ENCODE assay signal across 10 cellular contexts in the genomic region with DNA sequence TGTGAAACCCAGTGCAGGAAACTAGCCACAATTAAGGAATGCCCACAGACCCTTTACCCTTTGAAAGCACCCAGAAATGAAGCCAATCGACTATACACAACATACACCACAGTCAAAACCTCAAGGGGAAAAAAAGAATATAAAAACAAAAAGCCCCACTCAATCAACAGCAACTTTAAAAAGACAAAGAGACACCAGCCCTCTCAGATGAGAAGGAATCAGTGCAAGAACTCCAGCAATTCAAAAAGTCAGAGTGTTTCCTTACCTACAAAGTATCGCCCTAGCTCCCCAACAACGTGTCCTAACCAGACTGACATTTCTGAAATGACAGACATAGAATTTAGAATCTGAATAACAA.
DNase-seq lines count a peak whose midpoint lies in the region; ATAC-seq and TF ChIP-seq lines count a peak whose summit lies in the region.
"Had no signal": no experiment of that assay in that cellular context is flagged by ENCODE, and none has a peak within 500 bp of the region (broad histone marks: within the 10 kb centered on the region; RNA-seq: fewer than 3 reads in every experiment).

No MANE protein-coding gene starts in this region.

- H4K20me1 ChIP-seq in GM23338 (replicated peaks; ENCODE audit: insufficient read depth): no peaks in the 10 kb centered on the region
- H4K20me1 ChIP-seq in PC-3 (ENCODE audit: low read length): no peaks in the 10 kb centered on the region
- no peaks in the 10 kb centered on the region for H4K20me1 ChIP-seq in osteoblast (ENCODE audit: insufficient read depth, low read length)
- no peaks in the 10 kb centered on the region for H4K20me1 ChIP-seq in Karpas-422 (ENCODE audit: insufficient read depth, low read depth, low read length)

- peaks cover 14% of the 10 kb centered on the region; the same call in 2 of the 3 replicates for H3K9me3 Mint-ChIP-seq in GM23338
- no peaks in the 10 kb centered on the region for H3K9me3 Mint-ChIP-seq in chondrocyte (ENCODE audit: low read depth)
- H3K9me3 Mint-ChIP-seq in mesothelial cell of epicardium: peaks cover 9% of the 10 kb centered on the region

- no peaks in the 10 kb centered on the region for H3K36me3 ChIP-seq in GM23338 (ENCODE audit: insufficient read depth)
- no peaks in the 10 kb centered on the region for H3K36me3 ChIP-seq in PC-3 (ENCODE audit: low read depth, low read length)
- no peaks in the 10 kb centered on the region for H3K36me3 ChIP-seq in osteoblast (ENCODE audit: insufficient read depth, low read length)
- H3K36me3 ChIP-seq in Karpas-422 (ENCODE audit: insufficient read depth, low read length): no peaks in the 10 kb centered on the region
- no peaks in the 10 kb centered on the region for H3K36me3 ChIP-seq in sigmoid colon

- 29 to 30% methylated on average over 3 of the region's 3 CpGs for WGBS in sigmoid colon, 2 donors

- TF ChIP-seq CTCF in GM23338 (conservative IDR thresholded peaks at IDR 0.05; ENCODE audit: low read depth in 2 of 2) (0 out of 4 replicates have a peak, but pooled peaks of 1 of the 2 experiments have one; percentile 4), PC-3 (conservative IDR thresholded peaks at IDR 0.05; ENCODE audit: low read depth, low read length) (peak; percentile 23; the same call in 1 of the 2 replicates), chondrocyte (IDR thresholded peaks at IDR 0.05) (peak; percentile 55), osteoblast (IDR thresholded peaks at IDR 0.05; ENCODE audit: extremely low read depth, low read depth, low read length) (no peak), mesothelial cell of epicardium (IDR thresholded peaks at IDR 0.05; ENCODE audit: unreplicated experiment) (no peak), sigmoid colon (IDR thresholded peaks at IDR 0.05) (no peak)

- 0 out of 2 replicates have a peak, but pooled peaks cover 3% of the 10 kb centered on the region for H3K9me2 ChIP-seq in GM23338 (ENCODE audit: insufficient read depth)
- no peaks in the 10 kb centered on the region for H3K9me2 ChIP-seq in PC-3 (replicated peaks; ENCODE audit: low read length)
- H3K9me2 ChIP-seq in Karpas-422 (replicated peaks; ENCODE audit: insufficient read depth, low read length): no peaks in the 10 kb centered on the region
- H3K9me2 ChIP-seq: SK-N-SH had no signal

- 0 out of 2 replicates have a peak, but pooled peaks cover 3% of the 10 kb centered on the region for H3K4me1 ChIP-seq in GM23338 (ENCODE audit: insufficient read depth)
- H3K4me1 ChIP-seq in PC-3 (ENCODE audit: insufficient read depth, low read length): no peaks in the 10 kb centered on the region
- H3K4me1 ChIP-seq in osteoblast (ENCODE audit: insufficient read depth, low read length): no peaks in the 10 kb centered on the region
- H3K4me1 ChIP-seq in Karpas-422 (ENCODE audit: low read length): no peaks in the 10 kb centered on the region
- H3K4me1 ChIP-seq in sigmoid colon: no peaks in the 10 kb centered on the region

- TF ChIP-seq EP300 in sigmoid colon (IDR thresholded peaks at IDR 0.05): no peak

- CTCF ChIA-PET in PC-3 (lab: Charles Lee): interaction anchor here (0.6 to 3.1 kb wide), 3 partner anchors 74 to 116 kb away, joined by 3 to 33 read pairs (median 3); no protein-coding TSS in a partner anchor

- H3K27me3 Mint-ChIP-seq in GM23338 (ENCODE audit: insufficient read depth, low read depth, poor library complexity): peaks cover 1% of the 10 kb centered on the region
- peaks cover 10% of the 10 kb centered on the region for H3K27me3 Mint-ChIP-seq in chondrocyte (ENCODE audit: low read depth)
- H3K27me3 Mint-ChIP-seq in mesothelial cell of epicardium (ENCODE audit: low read depth): peaks cover 8% of the 10 kb centered on the region

- H3K79me2 ChIP-seq in GM23338 (replicated peaks; ENCODE audit: insufficient read depth) (no peaks in the 10 kb centered on the region), PC-3 (ENCODE audit: low read length) (no peaks in the 10 kb centered on the region), osteoblast (ENCODE audit: insufficient read depth, low read length) (no peaks in the 10 kb centered on the region), Karpas-422 (ENCODE audit: low read length) (no peaks in the 10 kb centered on the region)

- DNase-seq in GM23338 (ENCODE audit: low spot score) (peak; percentile 27), PC-3 (no peak), chondrocyte (ENCODE audit: low spot score) (no peak), osteoblast (ENCODE audit: insufficient read length, low spot score, missing footprints) (no peak), mesothelial cell of epicardium (ENCODE audit: low spot score in 2 of 2, unreplicated experiment in 2 of 2) (no peak), Karpas-422 (no peak), sigmoid colon (no peak), amniotic stem cell (lab: John Stamatoyannopoulos, UW) (no peak)
- DNase-seq: NCI-H524 treated with DMSO at 0.1 percent for 48 hours had no signal

- H3K4me3 Mint-ChIP-seq in GM23338 (no peak overlapping the region), chondrocyte (ENCODE audit: unreplicated experiment) (no peak overlapping the region), mesothelial cell of epicardium (no peak overlapping the region)

- H3K36me3 Mint-ChIP-seq in GM23338 (ENCODE audit: low read depth): no peaks in the 10 kb centered on the region
- no peaks in the 10 kb centered on the region for H3K36me3 Mint-ChIP-seq in chondrocyte (ENCODE audit: low read depth)
- no peaks in the 10 kb centered on the region for H3K36me3 Mint-ChIP-seq in mesothelial cell of epicardium

- POLR2A ChIA-PET in PC-3 (lab: Charles Lee; ENCODE audit: unreplicated experiment): no interaction called here

- intact Hi-C loops in PC-3 (cut with micrococcal nuclease): loop anchor here (1.0 to 5.0 kb wide), 4 partner anchors 9 to 117 kb away; no protein-coding TSS in a partner anchor
- intact Hi-C loops in sigmoid colon (cut with DNase I): no loop called here

- no peaks in the 10 kb centered on the region for H3K9me3 ChIP-seq in PC-3 (ENCODE audit: low read length)
- H3K9me3 ChIP-seq in osteoblast (ENCODE audit: low read depth, low read length): no peaks in the 10 kb centered on the region
- H3K9me3 ChIP-seq in Karpas-422 (ENCODE audit: low read length): no peaks in the 10 kb centered on the region
- H3K9me3 ChIP-seq in sigmoid colon: peaks cover 0 to 4% (median 0%) of the 10 kb centered on the region in 4 donors
- H3K9me3 ChIP-seq: SK-N-SH had no signal

- no peaks in the 10 kb centered on the region for H3K27me3 ChIP-seq in GM23338 (ENCODE audit: insufficient read depth)
- no peaks in the 10 kb centered on the region for H3K27me3 ChIP-seq in PC-3 (ENCODE audit: low read length)
- no peaks in the 10 kb centered on the region for H3K27me3 ChIP-seq in osteoblast (ENCODE audit: insufficient read depth, low read length)
- H3K27me3 ChIP-seq in Karpas-422 (ENCODE audit: low read length): no peaks in the 10 kb centered on the region
- H3K27me3 ChIP-seq in sigmoid colon: no peaks in the 10 kb centered on the region

- peak overlapping the region; percentile 4; the same call in 1 of the 2 replicates for H2AFZ ChIP-seq in GM23338
- H2AFZ ChIP-seq in PC-3 (ENCODE audit: low read length): peak overlapping the region; percentile 18; the same call in 1 of the 2 replicates
- H2AFZ ChIP-seq in osteoblast (ENCODE audit: low read length): peak overlapping the region; percentile 50
- no peak overlapping the region for H2AFZ ChIP-seq in Karpas-422 (ENCODE audit: low read length)

- H3K9ac ChIP-seq in PC-3 (ENCODE audit: low read length) (no peak overlapping the region), Karpas-422 (ENCODE audit: low read length) (no peak overlapping the region)
- H3K9ac ChIP-seq: SK-N-SH had no signal

- H3F3A ChIP-seq in GM23338 (replicated peaks; ENCODE audit: low read depth) (no peaks in the 10 kb centered on the region), PC-3 (ENCODE audit: low read length, unreplicated experiment) (no peaks in the 10 kb centered on the region)

- H3K4me2 ChIP-seq in GM23338 (0 out of 2 replicates have a peak overlapping the region, but pooled peaks have one; percentile 4), PC-3 (ENCODE audit: low read length) (no peak overlapping the region), osteoblast (ENCODE audit: insufficient read depth, low read length) (no peak overlapping the region), Karpas-422 (ENCODE audit: low read depth, low read length, poor library complexity, severe bottlenecking) (no peak overlapping the region)
- H3K4me2 ChIP-seq: SK-N-SH had no signal

- no peak overlapping the region for H3K4me3 ChIP-seq in GM23338
- no peak overlapping the region for H3K4me3 ChIP-seq in PC-3 (ENCODE audit: low read length)
- no peak overlapping the region for H3K4me3 ChIP-seq in osteoblast (ENCODE audit: insufficient read depth, low read length)
- no peak overlapping the region for H3K4me3 ChIP-seq in Karpas-422 (ENCODE audit: low read length)
- H3K4me3 ChIP-seq in sigmoid colon: no peak overlapping the region

- peak; percentile 34 for ATAC-seq in GM23338
- no peak for ATAC-seq in PC-3

- BruUV-seq in PC-3 (replicated peaks; lab: Mats Ljungman, UMichigan): no TSS peak

- TF ChIP-seq POLR2A in sigmoid colon (IDR thresholded peaks at IDR 0.05): no peak

- peaks cover 7% of the 10 kb centered on the region; the same call in 2 of the 3 replicates for H3K4me1 Mint-ChIP-seq in GM23338
- H3K4me1 Mint-ChIP-seq in chondrocyte (ENCODE audit: low read depth): no peaks in the 10 kb centered on the region
- no peaks in the 10 kb centered on the region for H3K4me1 Mint-ChIP-seq in mesothelial cell of epicardium

- H3K27ac ChIP-seq in GM23338 (ENCODE audit: low read depth) (peak overlapping the region; percentile 2; the same call in 1 of the 2 replicates), PC-3 (ENCODE audit: low read length) (no peak overlapping the region), osteoblast (ENCODE audit: low read depth, low read length) (no peak overlapping the region), Karpas-422 (ENCODE audit: low read length) (no peak overlapping the region), sigmoid colon (no peak overlapping the region)

- peak overlapping the region; percentile 58; the same call in 1 of the 2 replicates for H3K27ac Mint-ChIP-seq in GM23338
- H3K27ac Mint-ChIP-seq in chondrocyte (ENCODE audit: unreplicated experiment): no peak overlapping the region
- no peak overlapping the region for H3K27ac Mint-ChIP-seq in mesothelial cell of epicardium

TF ChIP-seq in GM23338, 12 proteins besides CTCF, POLR2A, EP300 and RAD21 (continues in another document):
- no peak for TF ChIP-seq NANOG (IDR thresholded peaks at IDR 0.05; ENCODE audit: borderline replicate concordance)

Comparison
In these comparisons a context has a peak if more than half of its experiments do, and no peak if none do; other contexts are left out.
1. CTCF ChIP-seq: peak in PC-3 (single experiment) and chondrocyte (single experiment); none in osteoblast (single experiment), mesothelial cell of epicardium (single experiment) and sigmoid colon (0 of 4).